Comparison of ENCODE assay signal across 9 cellular contexts in the genomic region with DNA sequence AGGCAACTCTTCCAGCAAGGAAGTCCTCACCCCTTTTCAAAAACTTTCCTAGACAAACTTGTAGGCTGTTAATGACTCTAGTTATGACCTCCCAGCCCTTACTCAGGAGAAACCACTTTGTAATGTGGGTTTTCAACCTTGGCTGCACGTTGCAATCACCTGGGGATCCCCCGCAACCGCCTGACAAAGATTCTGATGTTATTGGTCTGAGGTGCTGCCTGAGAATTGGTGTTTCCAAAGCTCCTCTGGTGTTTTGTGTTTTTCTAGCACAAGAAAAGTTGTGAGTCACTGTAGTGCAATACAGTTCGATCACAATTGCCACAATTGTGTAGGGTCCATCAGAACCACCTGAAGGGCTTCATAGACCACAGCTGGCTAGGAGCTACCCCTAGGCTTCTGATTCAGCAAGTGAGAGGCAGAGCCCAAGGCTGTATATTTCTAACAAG.
DNase-seq lines count a peak whose midpoint lies in the region; ATAC-seq and TF ChIP-seq lines count a peak whose summit lies in the region.
"Had no signal": no experiment of that assay in that cellular context is flagged by ENCODE, and none has a peak within 500 bp of the region (broad histone marks: within the 10 kb centered on the region; RNA-seq: fewer than 3 reads in every experiment).

No MANE protein-coding gene starts in this region.

- H3K4me2 ChIP-seq in MM.1S (ENCODE audit: low read depth, low read length) = no peak overlapping the region

- H3K4me1 ChIP-seq in heart right ventricle (no peaks in the 10 kb centered on the region), MM.1S (ENCODE audit: low read length) (no peaks in the 10 kb centered on the region)

- no peak for TF ChIP-seq CTCF in GM13976 (IDR thresholded peaks at IDR 0.05; ENCODE audit: borderline replicate concordance, control extremely low read depth, extremely low read depth, insufficient read depth, missing control alignments)
- no peak for TF ChIP-seq CTCF in heart right ventricle (IDR thresholded peaks at IDR 0.05)
- TF ChIP-seq CTCF in coronary artery (IDR thresholded peaks at IDR 0.05) = no peak
- TF ChIP-seq CTCF in MM.1S (IDR thresholded peaks at IDR 0.05; ENCODE audit: low read length) = no peak

- H3K4me3 ChIP-seq in heart right ventricle (no peak overlapping the region), coronary artery (no peak overlapping the region), MM.1S (ENCODE audit: low read length) (no peak overlapping the region)

- H3K9ac ChIP-seq in MM.1S (ENCODE audit: low read length) = no peak overlapping the region

- H3K27me3 ChIP-seq in heart right ventricle (no peaks in the 10 kb centered on the region), MM.1S (replicated peaks; ENCODE audit: insufficient read depth, low read length) (no peaks in the 10 kb centered on the region)

- H3K4me1 Mint-ChIP-seq in activated T-cell treated with anti-CD3 and anti-CD28 coated beads, Interleukin-2, amount 50 U/mL, for 4 hours (ENCODE audit: low read depth) = peaks cover 11% of the 10 kb centered on the region

- no peaks in the 10 kb centered on the region for H3F3A ChIP-seq in MM.1S (ENCODE audit: insufficient read depth, low read length)

- H3K9me3 Mint-ChIP-seq in activated T-cell treated with anti-CD3 and anti-CD28 coated beads, Interleukin-2, amount 50 U/mL, for 4 hours = no peaks in the 10 kb centered on the region

- no peak overlapping the region for H2AFZ ChIP-seq in MM.1S (ENCODE audit: low read length)

- H3K9me3 ChIP-seq in heart right ventricle = peaks cover 0 to 9% (median 0%) of the 10 kb centered on the region in 11 donors
- no peaks in the 10 kb centered on the region for H3K9me3 ChIP-seq in MM.1S (replicated peaks; ENCODE audit: insufficient read depth, low read length)

- intact Hi-C loops in heart right ventricle (cut with DNase I) = no loop called here

- H4K20me1 ChIP-seq in MM.1S (ENCODE audit: insufficient read depth, low read length) = no peaks in the 10 kb centered on the region

- ATAC-seq in GM19025 (IDR thresholded peaks at IDR 0.05; ENCODE audit: low read depth, unreplicated experiment) = peak; percentile 72
- peak; percentile 69 for ATAC-seq in HG02885 (IDR thresholded peaks at IDR 0.05; ENCODE audit: poor library complexity, unreplicated experiment)
- ATAC-seq in activated T-cell treated with anti-CD3 and anti-CD28 coated beads, Interleukin-2, amount 50 U/mL, for 4 hours = peak; percentile 40 to 50
- no peak for ATAC-seq in heart right ventricle

- H3K27me3 Mint-ChIP-seq in activated T-cell treated with anti-CD3 and anti-CD28 coated beads, Interleukin-2, amount 50 U/mL, for 4 hours (ENCODE audit: low read depth) = no peaks in the 10 kb centered on the region

- in situ Hi-C loops in GM13976 (cut with MboI; ENCODE audit: low sequenced_read_pairs, unreplicated experiment) = no loop called here

- H3K36me3 ChIP-seq in heart right ventricle (peaks cover 0 to 39% (median 16%) of the 10 kb centered on the region in 9 donors), MM.1S (replicated peaks; ENCODE audit: insufficient read depth, low read length) (no peaks in the 10 kb centered on the region)

- no peaks in the 10 kb centered on the region for H3K79me2 ChIP-seq in MM.1S (ENCODE audit: low read length)

- whole genome bisulfite sequencing in heart right ventricle, 2 donors = 84 to 85% methylated on average over 4 of the region's 4 CpGs

- DNase-seq in GM13976 (ENCODE audit: low spot score) (peak; percentile 53), heart right ventricle (no peak), GM03348 (ENCODE audit: low spot score) (no peak), coronary artery (ENCODE audit: low spot score) (no peak), MM.1S (no peak)
- DNase-seq in activated T-cell treated with anti-CD3 and anti-CD28 coated beads, Interleukin-2, amount 50 U/mL, for 4 hours = no peak

- no peak overlapping the region for H3K4me3 Mint-ChIP-seq in activated T-cell treated with anti-CD3 and anti-CD28 coated beads, Interleukin-2, amount 50 U/mL, for 4 hours

- peaks cover 30% of the 10 kb centered on the region for H3K36me3 Mint-ChIP-seq in activated T-cell treated with anti-CD3 and anti-CD28 coated beads, Interleukin-2, amount 50 U/mL, for 4 hours (ENCODE audit: insufficient read depth)

- no peaks in the 10 kb centered on the region for H3K9me2 ChIP-seq in MM.1S (replicated peaks; ENCODE audit: insufficient read depth, low read length)

- no peak overlapping the region for H3K27ac ChIP-seq in heart right ventricle
- H3K27ac ChIP-seq in coronary artery = no peak overlapping the region
- no peak overlapping the region for H3K27ac ChIP-seq in MM.1S (ENCODE audit: low read length)
- H3K27ac ChIP-seq: epithelial cell of prostate had no signal

Comparison
In these comparisons a context has a peak if more than half of its experiments do, and no peak if none do; other contexts are left out.
1. ATAC-seq: peak in GM19025 (single experiment), HG02885 (single experiment) and activated T-cell treated with anti-CD3 and anti-CD28 coated beads, Interleukin-2, amount 50 U/mL, for 4 hours (2 of 2); none in heart right ventricle (0 of 8).